13 cellular contexts compared by ENCODE assay signal in the genomic region with DNA sequence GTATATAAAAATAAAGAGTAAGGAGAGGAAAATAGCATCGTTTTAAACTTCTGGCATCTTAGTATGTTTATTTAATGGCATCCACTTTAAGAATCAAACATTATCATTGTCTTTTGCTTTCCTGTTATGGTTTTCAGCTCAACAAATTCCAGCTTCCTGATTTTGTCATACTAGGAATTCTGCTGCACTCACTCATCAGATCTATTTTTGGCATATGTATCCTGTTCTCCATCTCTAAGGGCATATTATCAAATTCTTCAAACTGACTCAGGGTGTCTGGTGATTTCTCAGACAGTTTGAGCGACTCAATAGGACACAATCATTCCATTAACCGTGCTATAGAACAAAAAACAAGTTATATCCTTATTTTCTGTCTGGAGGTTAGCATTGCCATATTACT.
DNase-seq lines count a peak whose midpoint lies in the region; ATAC-seq, FAIRE-seq and TF ChIP-seq lines count a peak whose summit lies in the region.
"Had no signal": no experiment of that assay in that cellular context is flagged by ENCODE, and none has a peak within 500 bp of the region (broad histone marks: within the 10 kb centered on the region; RNA-seq: fewer than 3 reads in every experiment).

No MANE protein-coding gene starts in this region.

- H3K36me3 ChIP-seq in GM23248 (ENCODE audit: low read depth), result no peaks in the 10 kb centered on the region
- H3K36me3 ChIP-seq: heart left ventricle had no signal

- peaks cover 41% of the 10 kb centered on the region for H3K4me1 ChIP-seq in GM23248 (ENCODE audit: insufficient read depth)

- 0 to 2% methylated on average over 3 of the region's 3 CpGs for WGBS in GM23248 (ENCODE audit: low coverage in 1 of 2, low lambda C conversion rate in 2 of 2, missing lambda C conversion rate in 2 of 2), 2 experiments

- in situ Hi-C loops in GM23248 (cut with MboI), result no loop called here
- in situ Hi-C loops in astrocyte of the spinal cord (cut with HindIII; ENCODE audit: low sequenced_read_pairs), result no loop called here

- no peak for ATAC-seq in esophagus mucosa
- ATAC-seq: activated naive CD8-positive, alpha-beta T cell treated with anti-CD3 and anti-CD28 coated beads, Interleukin-2, amount 50 U/mL, for 24 hours; heart left ventricle; left lobe of liver; stimulated activated naive CD8-positive, alpha-beta T cell treated with anti-CD3 and anti-CD28 coated beads, Interleukin-15, Interleukin-2, amounts not matched to agents 100 U/mL and 50 U/mL, for 24 hours had no signal

- H3K4me3 ChIP-seq in GM23248, result peak overlapping the region; percentile 23; the same call in 1 of the 2 replicates
- no peak overlapping the region for H3K4me3 ChIP-seq in astrocyte of the spinal cord (ENCODE audit: low read depth, low read length)
- H3K4me3 ChIP-seq: heart left ventricle had no signal

- peak overlapping the region; percentile 16; the same call in 1 of the 2 replicates for H2AFZ ChIP-seq in GM23248

- H3K9ac ChIP-seq in GM23248, result peak overlapping the region; percentile 6; the same call in 1 of the 2 replicates

- DNase-seq in GM23248 (peak; percentile 48), astrocyte of the spinal cord (ENCODE audit: low read depth, low spot score) (peak; percentile 53), foreskin melanocyte (peak; percentile 80), urothelium cell line (ENCODE audit: low spot score) (peak; percentile 11), SHP77 (lab: John Stamatoyannopoulos, UW) (no peak)
- no peak for DNase-seq in activated effector memory CD4-positive, alpha-beta T cell treated with Interleukin-2 at 50 U/mL for 16 hours
- DNase-seq: activated naive CD8-positive, alpha-beta T cell treated with anti-CD3 and anti-CD28 coated beads, Interleukin-2, amount 50 U/mL, for 24 hours; heart left ventricle; NCI-H1092; nephron progenitor cell; stimulated activated naive CD8-positive, alpha-beta T cell treated with anti-CD3 and anti-CD28 coated beads, Interleukin-15, Interleukin-2, amounts not matched to agents 100 U/mL and 50 U/mL, for 24 hours had no signal

- no peaks in the 10 kb centered on the region for H3K79me2 ChIP-seq in GM23248 (ENCODE audit: insufficient read depth)

- H3K27ac ChIP-seq in GM23248, result peak overlapping the region; percentile 54
- H3K27ac ChIP-seq: heart left ventricle had no signal

- no peaks in the 10 kb centered on the region for H3K9me2 ChIP-seq in GM23248 (ENCODE audit: insufficient read depth)

- H3K27me3 ChIP-seq in GM23248 (replicated peaks; ENCODE audit: insufficient read depth), result no peaks in the 10 kb centered on the region
- H3K27me3 ChIP-seq: heart left ventricle had no signal

- H3K4me2 ChIP-seq in GM23248 (ENCODE audit: unreplicated experiment), result peak overlapping the region; percentile 52

- FAIRE-seq in urothelium cell line (lab: Jason Lieb, UNC), result no peak

- peaks cover 23% of the 10 kb centered on the region for H3F3A ChIP-seq in GM23248 (ENCODE audit: insufficient read depth)

- no peak for TF ChIP-seq CTCF in astrocyte of the spinal cord (IDR thresholded peaks at IDR 0.05; ENCODE audit: low read depth, low read length)

- no peaks in the 10 kb centered on the region for H4K20me1 ChIP-seq in GM23248 (ENCODE audit: insufficient read depth)

- H3K9me3 ChIP-seq in GM23248 (ENCODE audit: low read depth), result no peaks in the 10 kb centered on the region
- H3K9me3 ChIP-seq: heart left ventricle had no signal

Comparison
In these comparisons a context has a peak if more than half of its experiments do, and no peak if none do; other contexts are left out.
1. DNase-seq: peak in GM23248 (single experiment), astrocyte of the spinal cord (single experiment), foreskin melanocyte (single experiment) and urothelium cell line (single experiment); none in SHP77 (0 of 2) and activated effector memory CD4-positive, alpha-beta T cell treated with Interleukin-2 at 50 U/mL for 16 hours (single experiment).